ENCODE assay signal across 1 cellular context in genomic region chr2:161032635-161033034, GRCh38.
TF ChIP-seq lines count a peak whose summit lies in the region.

No MANE protein-coding gene starts in this region.

TF ChIP-seq in IMR-90, 13 proteins besides CTCF, POLR2A, EP300 and RAD21 (continued from another document):
- no peak for TF ChIP-seq NFE2L2 (IDR thresholded peaks at IDR 0.05; ENCODE audit: low read depth, low read length)
- no peak for TF ChIP-seq MAZ (IDR thresholded peaks at IDR 0.05; ENCODE audit: borderline replicate concordance, low read depth, low read length)
- no peak for TF ChIP-seq CEBPB (IDR thresholded peaks at IDR 0.05; ENCODE audit: low read depth, low read length)
- TF ChIP-seq FOS (IDR thresholded peaks at IDR 0.05; ENCODE audit: low read depth, low read length), result no peak
- TF ChIP-seq MAFK (IDR thresholded peaks at IDR 0.05; ENCODE audit: low read depth, low read length), result no peak
